18 cellular contexts compared by ENCODE assay signal in genomic region chr2:23593396-23594078, GRCh38.
A peak's percentile ranks its signal among the peaks of the same experiment; 100 is the strongest.
DNase-seq lines count a peak whose midpoint lies in the region; ATAC-seq, FAIRE-seq and TF ChIP-seq lines count a peak whose summit lies in the region.
"Had no signal": no experiment of that assay in that cellular context is flagged by ENCODE, and none has a peak within 500 bp of the region (broad histone marks: within the 10 kb centered on the region; RNA-seq: fewer than 3 reads in every experiment).

No MANE protein-coding gene starts in this region.

- TF ChIP-seq CTCF in RWPE2 (IDR thresholded peaks at IDR 0.05; ENCODE audit: poor library complexity, severe bottlenecking) (no peak), kidney (IDR thresholded peaks at IDR 0.05; ENCODE audit: borderline replicate concordance, extremely low read depth, insufficient read depth) (no peak)

- H3K9me3 ChIP-seq in RWPE2 (ENCODE audit: severe bottlenecking) (no peaks in the 10 kb centered on the region), adipocyte (ENCODE audit: control insufficient read depth, low read length) (no peaks in the 10 kb centered on the region), kidney (ENCODE audit: control insufficient read depth in 1 of 2, low read length in 2 of 2) (no peaks in the 10 kb centered on the region)
- H3K9me3 ChIP-seq: upper lobe of left lung had no signal

- DNase-seq in RWPE2 (ENCODE audit: low spot score) (peak; percentile 24), adipocyte (ENCODE audit: low read depth) (peak; percentile 17), kidney (peak; percentile 38), sciatic nerve (ENCODE audit: low spot score) (peak; percentile 45), RKO (ENCODE audit: low spot score) (no peak), GM03348 (ENCODE audit: low spot score) (no peak)
- DNase-seq: activated T-cell treated with anti-CD3 and anti-CD28 coated beads for 4 hours; DMS79; erythroblast; naive thymus-derived CD4-positive, alpha-beta T cell; SIG-M5; small intestine; stimulated activated CD4-positive, alpha-beta T cell treated with anti-CD3 and anti-CD28 coated beads, Interleukin-2, amount 100 ng/mL, for 48 hours; stimulated activated naive CD4-positive, alpha-beta T cell treated with Interleukin-2 at 50 U/mL for 16 hours; upper lobe of left lung had no signal

- FAIRE-seq in kidney (lab: Jason Lieb, UNC), result no peak
- FAIRE-seq: HepG2, small intestine had no signal

- no peak overlapping the region for H3K9ac ChIP-seq in adipocyte (ENCODE audit: low read length)
- no peak overlapping the region for H3K9ac ChIP-seq in kidney (ENCODE audit: low read length in 2 of 2)

- intact Hi-C loops in kidney (cut with DNase I), result no loop called here
- intact Hi-C loops in sciatic nerve (cut with DNase I), result no loop called here

- H3K36me3 ChIP-seq in RWPE2 (ENCODE audit: low read depth) (no peaks in the 10 kb centered on the region), adipocyte (ENCODE audit: control insufficient read depth, insufficient read depth, low read length, severe bottlenecking) (no peaks in the 10 kb centered on the region), kidney (ENCODE audit: control insufficient read depth in 1 of 2, insufficient read depth in 2 of 2, low read length in 2 of 2) (no peaks in the 10 kb centered on the region)
- H3K36me3 ChIP-seq: upper lobe of left lung had no signal

- H3K4me3 ChIP-seq in RWPE2 (ENCODE audit: severe bottlenecking), result no peak overlapping the region
- no peak overlapping the region for H3K4me3 ChIP-seq in adipocyte (ENCODE audit: low read length)
- H3K4me3 ChIP-seq in kidney (ENCODE audit: low read length in 2 of 2), result no peak overlapping the region
- H3K4me3 ChIP-seq: lung, upper lobe of left lung had no signal

- no peaks in the 10 kb centered on the region for H3K4me1 ChIP-seq in RWPE2 (ENCODE audit: insufficient read depth, poor library complexity, severe bottlenecking)
- peaks cover 14% of the 10 kb centered on the region for H3K4me1 ChIP-seq in adipocyte (ENCODE audit: control insufficient read depth, insufficient read depth, low read length)
- H3K4me1 ChIP-seq in kidney (ENCODE audit: control insufficient read depth in 1 of 2, insufficient read depth in 1 of 2, low read depth in 1 of 2, low read length in 2 of 2), result no peaks in the 10 kb centered on the region

- no peak overlapping the region for H3K27ac ChIP-seq in RWPE2 (ENCODE audit: poor library complexity, severe bottlenecking)
- no peak overlapping the region for H3K27ac ChIP-seq in kidney (ENCODE audit: low read depth in 2 of 2, low read length in 2 of 2)
- H3K27ac ChIP-seq: upper lobe of left lung had no signal

- ATAC-seq in RWPE2 (ENCODE audit: low read depth) (no peak), sciatic nerve (no peak), GM21423 (IDR thresholded peaks at IDR 0.05; ENCODE audit: unreplicated experiment) (no peak)
- ATAC-seq: HepG2; naive thymus-derived CD4-positive, alpha-beta T cell had no signal

- no peaks in the 10 kb centered on the region for H3K27me3 ChIP-seq in RWPE2 (ENCODE audit: insufficient read depth, poor library complexity, severe bottlenecking)
- no peaks in the 10 kb centered on the region for H3K27me3 ChIP-seq in adipocyte (replicated peaks; ENCODE audit: control insufficient read depth, insufficient read depth, low read length)
- H3K27me3 ChIP-seq: upper lobe of left lung had no signal

Comparison
In these comparisons a context has a peak if more than half of its experiments do, and no peak if none do; other contexts are left out.
1. DNase-seq: peak in RWPE2 (single experiment), adipocyte (single experiment), kidney (single experiment) and sciatic nerve (single experiment); none in RKO (single experiment) and GM03348 (single experiment).